ENCODE assay signal across 1 cellular context in genomic region chr17:37339321-37339720, GRCh38.
TF ChIP-seq lines count a peak whose summit lies in the region.

No MANE protein-coding gene starts in this region.

TF ChIP-seq in GM12878, 131 proteins besides CTCF, POLR2A, EP300 and RAD21 (continued from another document):
- TF ChIP-seq, protein P1, sequence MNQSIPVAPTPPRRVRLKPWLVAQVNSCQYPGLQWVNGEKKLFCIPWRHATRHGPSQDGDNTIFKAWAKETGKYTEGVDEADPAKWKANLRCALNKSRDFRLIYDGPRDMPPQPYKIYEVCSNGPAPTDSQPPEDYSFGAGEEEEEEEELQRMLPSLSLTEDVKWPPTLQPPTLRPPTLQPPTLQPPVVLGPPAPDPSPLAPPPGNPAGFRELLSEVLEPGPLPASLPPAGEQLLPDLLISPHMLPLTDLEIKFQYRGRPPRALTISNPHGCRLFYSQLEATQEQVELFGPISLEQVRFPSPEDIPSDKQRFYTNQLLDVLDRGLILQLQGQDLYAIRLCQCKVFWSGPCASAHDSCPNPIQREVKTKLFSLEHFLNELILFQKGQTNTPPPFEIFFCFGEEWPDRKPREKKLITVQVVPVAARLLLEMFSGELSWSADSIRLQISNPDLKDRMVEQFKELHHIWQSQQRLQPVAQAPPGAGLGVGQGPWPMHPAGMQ (IDR thresholded peaks at IDR 0.05; ENCODE audit: borderline replicate concordance): no peak
- TF ChIP-seq NR2C2 (IDR thresholded peaks at IDR 0.05; ENCODE audit: borderline replicate concordance, control insufficient read depth, insufficient read length, low read depth): no peak
- no peak for TF ChIP-seq HCFC1 (IDR thresholded peaks at IDR 0.05; ENCODE audit: low read length)
- TF ChIP-seq MAX (IDR thresholded peaks at IDR 0.05; ENCODE audit: low read depth, low read length): no peak
- TF ChIP-seq EED (IDR thresholded peaks at IDR 0.05; ENCODE audit: low read depth): no peak
- no peak for TF ChIP-seq CREB1 (IDR thresholded peaks at IDR 0.05; ENCODE audit: low read depth)
- no peak for TF ChIP-seq TBL1XR1 (IDR thresholded peaks at IDR 0.05; ENCODE audit: low read depth, low read length)
- TF ChIP-seq ZBTB4 (CRISPR knock-in tag; IDR thresholded peaks at IDR 0.05): no peak
- no peak for TF ChIP-seq RELA (IDR thresholded peaks at IDR 0.05; ENCODE audit: borderline replicate concordance, partially characterized antibody)
- TF ChIP-seq, protein P2, sequence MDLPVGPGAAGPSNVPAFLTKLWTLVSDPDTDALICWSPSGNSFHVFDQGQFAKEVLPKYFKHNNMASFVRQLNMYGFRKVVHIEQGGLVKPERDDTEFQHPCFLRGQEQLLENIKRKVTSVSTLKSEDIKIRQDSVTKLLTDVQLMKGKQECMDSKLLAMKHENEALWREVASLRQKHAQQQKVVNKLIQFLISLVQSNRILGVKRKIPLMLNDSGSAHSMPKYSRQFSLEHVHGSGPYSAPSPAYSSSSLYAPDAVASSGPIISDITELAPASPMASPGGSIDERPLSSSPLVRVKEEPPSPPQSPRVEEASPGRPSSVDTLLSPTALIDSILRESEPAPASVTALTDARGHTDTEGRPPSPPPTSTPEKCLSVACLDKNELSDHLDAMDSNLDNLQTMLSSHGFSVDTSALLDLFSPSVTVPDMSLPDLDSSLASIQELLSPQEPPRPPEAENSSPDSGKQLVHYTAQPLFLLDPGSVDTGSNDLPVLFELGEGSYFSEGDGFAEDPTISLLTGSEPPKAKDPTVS (IDR thresholded peaks at IDR 0.05; ENCODE audit: low read depth, low read length): no peak
- TF ChIP-seq TCF3 (IDR thresholded peaks at IDR 0.05; ENCODE audit: borderline replicate concordance, insufficient read depth, low read depth, low read length): no peak
- no peak for TF ChIP-seq POLR2AphosphoS2 (IDR thresholded peaks at IDR 0.05; ENCODE audit: low read depth, low read length)
- no peak for TF ChIP-seq FOXK2 (IDR thresholded peaks at IDR 0.05)
- TF ChIP-seq SIN3A (IDR thresholded peaks at IDR 0.05; ENCODE audit: low read depth, low read length): no peak
- TF ChIP-seq IKZF1 (conservative IDR thresholded peaks at IDR 0.05): no peak
TF ChIP-seq in GM12878: peak in this region for 0.
